In the genomic region with DNA sequence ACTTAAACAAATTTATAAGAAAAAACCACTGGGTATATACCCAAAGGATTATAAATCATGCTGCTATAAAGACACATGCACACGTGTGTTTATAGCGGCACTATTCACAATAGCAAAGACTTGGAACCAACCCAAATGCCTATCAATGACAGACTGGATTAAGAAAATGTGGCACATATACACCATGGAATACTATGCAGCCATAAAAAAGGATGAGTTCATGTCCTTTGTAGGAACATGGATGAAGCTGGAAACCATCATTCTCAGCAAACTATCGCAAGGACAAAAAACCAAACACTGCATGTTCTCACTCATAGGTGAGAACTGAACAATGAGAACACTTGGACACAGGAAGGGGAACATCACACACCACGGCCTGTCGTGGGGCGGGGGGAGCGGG, we compare ENCODE assay signal across 2 cellular contexts.
TF ChIP-seq lines count a peak whose summit lies in the region.
"Not testable (repeated sequence)": the region's sequence is repeated elsewhere in the genome, so short reads cannot be mapped to it uniquely, and the experiment has no call there.

No MANE protein-coding gene starts in this region.

- not testable (repeated sequence) for TF ChIP-seq CTCF in HEK293 (tag by site-specific recombination; IDR thresholded peaks at IDR 0.05); VCaP (conservative IDR thresholded peaks at IDR 0.05)

- H3K9me3 ChIP-seq in HEK293 (ENCODE audit: control insufficient read depth, insufficient read depth, low read depth, low read length): not testable (repeated sequence)

- CTCF ChIA-PET in HEK293 (lab: Yijun Ruan, JAX): not testable (repeated sequence)

- H3K4me3 ChIP-seq in HEK293 (ENCODE audit: low read depth, low read length): not testable (repeated sequence)

- not testable (repeated sequence) for H3K4me1 ChIP-seq in HEK293 (ENCODE audit: control insufficient read depth, insufficient read depth, low read length)

- H3K36me3 ChIP-seq in HEK293 (ENCODE audit: control insufficient read depth in 2 of 2, insufficient read depth in 1 of 2, low read length in 2 of 2): not testable (repeated sequence)

- not testable (repeated sequence) for H3K27ac ChIP-seq in HEK293 (ENCODE audit: extremely low read depth, low read depth, low read length)
- H3K27ac ChIP-seq in VCaP: peak overlapping the region; percentile 56; the same call in 1 of the 2 replicates

- POLR2A ChIA-PET in HEK293 (lab: Yijun Ruan, JAX): not testable (repeated sequence)

TF ChIP-seq in HEK293, 187 proteins besides CTCF, POLR2A, EP300 and RAD21:
- TF ChIP-seq ZNF146 (tag by site-specific recombination; IDR thresholded peaks at IDR 0.05): peak; percentile 95
